Comparison of ENCODE assay signal across 1 cellular context in the genomic region with DNA sequence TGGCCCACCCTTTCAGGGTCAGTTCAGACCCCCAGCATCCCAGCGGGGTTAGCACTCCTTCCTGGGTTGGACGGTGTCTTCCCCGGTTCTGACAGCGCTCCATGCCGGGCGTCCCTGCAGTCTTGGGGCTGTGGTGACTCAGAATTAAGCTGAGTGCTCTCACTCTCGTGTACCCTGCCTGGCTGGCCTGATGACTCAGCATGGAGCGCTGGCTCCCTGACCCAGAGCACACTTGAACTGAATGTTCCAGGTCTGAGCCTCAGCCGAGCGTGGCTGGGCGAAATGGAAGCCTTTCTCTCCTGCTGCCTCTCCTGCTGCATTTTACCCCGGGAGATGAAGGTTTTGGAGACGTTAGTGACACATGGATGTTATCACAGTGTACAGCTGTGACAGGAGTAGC.
TF ChIP-seq lines count a peak whose summit lies in the region.

No MANE protein-coding gene starts in this region.

TF ChIP-seq in HepG2, 621 proteins besides CTCF, POLR2A, EP300 and RAD21 (continued from another document):
- TF ChIP-seq, protein P1, sequence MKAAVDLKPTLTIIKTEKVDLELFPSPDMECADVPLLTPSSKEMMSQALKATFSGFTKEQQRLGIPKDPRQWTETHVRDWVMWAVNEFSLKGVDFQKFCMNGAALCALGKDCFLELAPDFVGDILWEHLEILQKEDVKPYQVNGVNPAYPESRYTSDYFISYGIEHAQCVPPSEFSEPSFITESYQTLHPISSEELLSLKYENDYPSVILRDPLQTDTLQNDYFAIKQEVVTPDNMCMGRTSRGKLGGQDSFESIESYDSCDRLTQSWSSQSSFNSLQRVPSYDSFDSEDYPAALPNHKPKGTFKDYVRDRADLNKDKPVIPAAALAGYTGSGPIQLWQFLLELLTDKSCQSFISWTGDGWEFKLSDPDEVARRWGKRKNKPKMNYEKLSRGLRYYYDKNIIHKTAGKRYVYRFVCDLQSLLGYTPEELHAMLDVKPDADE (CRISPR knock-in tag; IDR thresholded peaks at IDR 0.05): no peak
- TF ChIP-seq RARA (CRISPR knock-in tag; IDR thresholded peaks at IDR 0.05) (peak; percentile 38), REPIN1 (CRISPR knock-in tag; IDR thresholded peaks at IDR 0.05; ENCODE audit: borderline replicate concordance, low read depth) (no peak), ZFX (CRISPR knock-in tag; IDR thresholded peaks at IDR 0.05; ENCODE audit: low read depth) (peak; percentile 19; the same call in 1 of the 2 replicates), ZBTB7A (CRISPR knock-in tag; IDR thresholded peaks at IDR 0.05) (no peak), MAFK (conservative IDR thresholded peaks at IDR 0.05 in 1 of 2, IDR thresholded peaks at IDR 0.05 in 1 of 2; ENCODE audit: low read length in 2 of 2) (peak; percentile 89 to 96), SAP130 (CRISPR knock-in tag; IDR thresholded peaks at IDR 0.05; ENCODE audit: low read depth) (peak; percentile 84), ISX (CRISPR knock-in tag; conservative IDR thresholded peaks at IDR 0.05) (no peak), KDM2A (CRISPR knock-in tag; IDR thresholded peaks at IDR 0.05; ENCODE audit: borderline replicate concordance, low read depth) (peak; percentile 54; the same call in 1 of the 2 replicates), NFE2 (CRISPR knock-in tag; IDR thresholded peaks at IDR 0.05) (peak; percentile 91), EHMT2 (IDR thresholded peaks at IDR 0.05; ENCODE audit: borderline replicate concordance, low read depth, low read length) (no peak), RXRA (CRISPR knock-in tag; IDR thresholded peaks at IDR 0.05) (peak; percentile 56; the same call in 1 of the 2 replicates), ZFP36L2 (CRISPR knock-in tag; IDR thresholded peaks at IDR 0.05) (no peak), MAFF (IDR thresholded peaks at IDR 0.05; ENCODE audit: low read depth, low read length) (peak; percentile 87), XRCC5 (optimal IDR thresholded peaks at IDR 0.05; ENCODE audit: low read length) (peak; percentile 49), DR1 (CRISPR knock-in tag; IDR thresholded peaks at IDR 0.05) (no peak), ZNF205 (CRISPR knock-in tag; IDR thresholded peaks at IDR 0.05) (0 out of 2 replicates have a peak, but pooled peaks have one; percentile 42), MAFG (CRISPR knock-in tag; IDR thresholded peaks at IDR 0.05) (peak; percentile 92), LCORL (IDR thresholded peaks at IDR 0.05) (no peak), LCORL (CRISPR knock-in tag; IDR thresholded peaks at IDR 0.05) (0 out of 2 replicates have a peak, but pooled peaks have one; percentile 21), MXI1 (IDR thresholded peaks at IDR 0.05; ENCODE audit: borderline replicate concordance, low read depth, low read length) (peak; percentile 57; the same call in 1 of the 3 replicates), JUND (CRISPR knock-in tag; IDR thresholded peaks at IDR 0.05) (peak; percentile 41; the same call in 1 of the 2 replicates), ERF (CRISPR knock-in tag; IDR thresholded peaks at IDR 0.05) (no peak), ZFY (CRISPR knock-in tag; IDR thresholded peaks at IDR 0.05) (0 out of 2 replicates have a peak, but pooled peaks have one; percentile 29), ZBTB38 (CRISPR knock-in tag; IDR thresholded peaks at IDR 0.05) (peak; percentile 89), JARID2 (CRISPR knock-in tag; IDR thresholded peaks at IDR 0.05; ENCODE audit: insufficient replicate concordance) (no peak), GLI4 (CRISPR knock-in tag; IDR thresholded peaks at IDR 0.05; ENCODE audit: borderline replicate concordance) (no peak), KMT2A (CRISPR knock-in tag; IDR thresholded peaks at IDR 0.05) (0 out of 2 replicates have a peak, but pooled peaks have one; percentile 40), BHLHE40 (IDR thresholded peaks at IDR 0.05; ENCODE audit: low read length) (0 out of 2 replicates have a peak, but pooled peaks have one; percentile 10), HDAC1 (CRISPR knock-in tag; IDR thresholded peaks at IDR 0.05) (peak; percentile 36; the same call in 1 of the 2 replicates)
- TF ChIP-seq, protein P2, sequence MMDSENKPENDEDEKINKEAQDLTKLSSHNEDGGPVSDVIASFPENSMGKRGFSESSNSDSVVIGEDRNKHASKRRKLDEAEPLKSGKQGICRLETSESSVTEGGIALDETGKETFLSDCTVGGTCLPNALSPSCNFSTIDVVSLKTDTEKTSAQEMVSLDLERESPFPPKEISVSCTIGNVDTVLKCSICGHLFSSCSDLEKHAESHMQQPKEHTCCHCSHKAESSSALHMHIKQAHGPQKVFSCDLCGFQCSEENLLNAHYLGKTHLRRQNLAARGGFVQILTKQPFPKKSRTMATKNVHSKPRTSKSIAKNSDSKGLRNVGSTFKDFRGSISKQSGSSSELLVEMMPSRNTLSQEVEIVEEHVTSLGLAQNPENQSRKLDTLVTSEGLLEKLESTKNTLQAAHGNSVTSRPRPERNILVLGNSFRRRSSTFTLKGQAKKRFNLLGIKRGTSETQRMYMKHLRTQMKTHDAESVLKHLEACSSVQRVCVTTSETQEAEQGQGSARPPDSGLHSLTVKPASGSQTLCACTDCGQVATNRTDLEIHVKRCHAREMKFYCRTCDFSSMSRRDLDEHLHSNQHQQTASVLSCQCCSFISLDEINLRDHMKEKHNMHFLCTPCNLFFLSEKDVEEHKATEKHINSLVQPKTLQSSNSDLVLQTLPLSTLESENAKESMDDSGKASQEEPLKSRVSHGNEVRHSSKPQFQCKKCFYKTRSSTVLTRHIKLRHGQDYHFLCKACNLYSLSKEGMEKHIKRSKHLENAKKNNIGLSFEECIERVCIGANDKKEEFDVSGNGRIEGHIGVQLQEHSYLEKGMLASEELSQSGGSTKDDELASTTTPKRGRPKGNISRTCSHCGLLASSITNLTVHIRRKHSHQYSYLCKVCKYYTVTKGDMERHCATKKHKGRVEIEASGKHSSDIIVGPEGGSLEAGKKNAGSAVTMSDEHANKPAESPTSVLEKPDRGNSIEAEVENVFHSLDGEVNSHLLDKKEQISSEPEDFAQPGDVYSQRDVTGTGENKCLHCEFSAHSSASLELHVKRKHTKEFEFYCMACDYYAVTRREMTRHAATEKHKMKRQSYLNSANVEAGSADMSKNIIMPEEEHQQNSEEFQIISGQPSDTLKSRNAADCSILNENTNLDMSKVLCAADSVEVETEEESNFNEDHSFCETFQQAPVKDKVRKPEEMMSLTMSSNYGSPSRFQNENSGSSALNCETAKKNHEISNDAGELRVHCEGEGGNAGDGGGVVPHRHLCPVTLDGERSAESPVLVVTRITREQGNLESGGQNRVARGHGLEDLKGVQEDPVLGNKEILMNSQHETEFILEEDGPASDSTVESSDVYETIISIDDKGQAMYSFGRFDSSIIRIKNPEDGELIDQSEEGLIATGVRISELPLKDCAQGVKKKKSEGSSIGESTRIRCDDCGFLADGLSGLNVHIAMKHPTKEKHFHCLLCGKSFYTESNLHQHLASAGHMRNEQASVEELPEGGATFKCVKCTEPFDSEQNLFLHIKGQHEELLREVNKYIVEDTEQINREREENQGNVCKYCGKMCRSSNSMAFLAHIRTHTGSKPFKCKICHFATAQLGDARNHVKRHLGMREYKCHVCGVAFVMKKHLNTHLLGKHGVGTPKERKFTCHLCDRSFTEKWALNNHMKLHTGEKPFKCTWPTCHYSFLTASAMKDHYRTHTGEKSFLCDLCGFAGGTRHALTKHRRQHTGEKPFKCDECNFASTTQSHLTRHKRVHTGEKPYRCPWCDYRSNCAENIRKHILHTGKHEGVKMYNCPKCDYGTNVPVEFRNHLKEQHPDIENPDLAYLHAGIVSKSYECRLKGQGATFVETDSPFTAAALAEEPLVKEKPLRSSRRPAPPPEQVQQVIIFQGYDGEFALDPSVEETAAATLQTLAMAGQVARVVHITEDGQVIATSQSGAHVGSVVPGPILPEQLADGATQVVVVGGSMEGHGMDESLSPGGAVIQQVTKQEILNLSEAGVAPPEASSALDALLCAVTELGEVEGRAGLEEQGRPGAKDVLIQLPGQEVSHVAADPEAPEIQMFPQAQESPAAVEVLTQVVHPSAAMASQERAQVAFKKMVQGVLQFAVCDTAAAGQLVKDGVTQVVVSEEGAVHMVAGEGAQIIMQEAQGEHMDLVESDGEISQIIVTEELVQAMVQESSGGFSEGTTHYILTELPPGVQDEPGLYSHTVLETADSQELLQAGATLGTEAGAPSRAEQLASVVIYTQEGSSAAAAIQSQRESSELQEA (CRISPR knock-in tag; IDR thresholded peaks at IDR 0.05; ENCODE audit: not compliant biosample characterization): peak; percentile 41
- TF ChIP-seq, protein P3, sequence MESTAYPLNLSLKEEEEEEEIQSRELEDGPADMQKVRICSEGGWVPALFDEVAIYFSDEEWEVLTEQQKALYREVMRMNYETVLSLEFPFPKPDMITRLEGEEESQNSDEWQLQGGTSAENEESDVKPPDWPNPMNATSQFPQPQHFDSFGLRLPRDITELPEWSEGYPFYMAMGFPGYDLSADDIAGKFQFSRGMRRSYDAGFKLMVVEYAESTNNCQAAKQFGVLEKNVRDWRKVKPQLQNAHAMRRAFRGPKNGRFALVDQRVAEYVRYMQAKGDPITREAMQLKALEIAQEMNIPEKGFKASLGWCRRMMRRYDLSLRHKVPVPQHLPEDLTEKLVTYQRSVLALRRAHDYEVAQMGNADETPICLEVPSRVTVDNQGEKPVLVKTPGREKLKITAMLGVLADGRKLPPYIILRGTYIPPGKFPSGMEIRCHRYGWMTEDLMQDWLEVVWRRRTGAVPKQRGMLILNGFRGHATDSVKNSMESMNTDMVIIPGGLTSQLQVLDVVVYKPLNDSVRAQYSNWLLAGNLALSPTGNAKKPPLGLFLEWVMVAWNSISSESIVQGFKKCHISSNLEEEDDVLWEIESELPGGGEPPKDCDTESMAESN (CRISPR knock-in tag; conservative IDR thresholded peaks at IDR 0.05): no peak
- TF ChIP-seq, protein P4, sequence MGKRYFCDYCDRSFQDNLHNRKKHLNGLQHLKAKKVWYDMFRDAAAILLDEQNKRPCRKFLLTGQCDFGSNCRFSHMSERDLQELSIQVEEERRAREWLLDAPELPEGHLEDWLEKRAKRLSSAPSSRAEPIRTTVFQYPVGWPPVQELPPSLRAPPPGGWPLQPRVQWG (CRISPR knock-in tag; IDR thresholded peaks at IDR 0.05; ENCODE audit: borderline replicate concordance, low read depth): no peak
- TF ChIP-seq, protein P5, sequence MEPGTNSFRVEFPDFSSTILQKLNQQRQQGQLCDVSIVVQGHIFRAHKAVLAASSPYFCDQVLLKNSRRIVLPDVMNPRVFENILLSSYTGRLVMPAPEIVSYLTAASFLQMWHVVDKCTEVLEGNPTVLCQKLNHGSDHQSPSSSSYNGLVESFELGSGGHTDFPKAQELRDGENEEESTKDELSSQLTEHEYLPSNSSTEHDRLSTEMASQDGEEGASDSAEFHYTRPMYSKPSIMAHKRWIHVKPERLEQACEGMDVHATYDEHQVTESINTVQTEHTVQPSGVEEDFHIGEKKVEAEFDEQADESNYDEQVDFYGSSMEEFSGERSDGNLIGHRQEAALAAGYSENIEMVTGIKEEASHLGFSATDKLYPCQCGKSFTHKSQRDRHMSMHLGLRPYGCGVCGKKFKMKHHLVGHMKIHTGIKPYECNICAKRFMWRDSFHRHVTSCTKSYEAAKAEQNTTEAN (CRISPR knock-in tag; conservative IDR thresholded peaks at IDR 0.05): peak; percentile 61; the same call in 1 of the 2 replicates
- TF ChIP-seq, protein P6, sequence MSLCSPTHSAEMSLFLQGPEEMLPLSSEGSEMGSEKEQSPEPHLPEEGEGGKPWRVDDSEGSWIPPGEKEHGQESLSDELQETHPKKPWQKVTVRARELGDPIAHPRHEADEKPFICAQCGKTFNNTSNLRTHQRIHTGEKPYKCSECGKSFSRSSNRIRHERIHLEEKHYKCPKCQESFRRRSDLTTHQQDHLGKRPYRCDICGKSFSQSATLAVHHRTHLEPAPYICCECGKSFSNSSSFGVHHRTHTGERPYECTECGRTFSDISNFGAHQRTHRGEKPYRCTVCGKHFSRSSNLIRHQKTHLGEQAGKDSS (CRISPR knock-in tag; IDR thresholded peaks at IDR 0.05; ENCODE audit: borderline replicate concordance, low read depth): peak; percentile 44; the same call in 1 of the 2 replicates
- TF ChIP-seq, protein P7, sequence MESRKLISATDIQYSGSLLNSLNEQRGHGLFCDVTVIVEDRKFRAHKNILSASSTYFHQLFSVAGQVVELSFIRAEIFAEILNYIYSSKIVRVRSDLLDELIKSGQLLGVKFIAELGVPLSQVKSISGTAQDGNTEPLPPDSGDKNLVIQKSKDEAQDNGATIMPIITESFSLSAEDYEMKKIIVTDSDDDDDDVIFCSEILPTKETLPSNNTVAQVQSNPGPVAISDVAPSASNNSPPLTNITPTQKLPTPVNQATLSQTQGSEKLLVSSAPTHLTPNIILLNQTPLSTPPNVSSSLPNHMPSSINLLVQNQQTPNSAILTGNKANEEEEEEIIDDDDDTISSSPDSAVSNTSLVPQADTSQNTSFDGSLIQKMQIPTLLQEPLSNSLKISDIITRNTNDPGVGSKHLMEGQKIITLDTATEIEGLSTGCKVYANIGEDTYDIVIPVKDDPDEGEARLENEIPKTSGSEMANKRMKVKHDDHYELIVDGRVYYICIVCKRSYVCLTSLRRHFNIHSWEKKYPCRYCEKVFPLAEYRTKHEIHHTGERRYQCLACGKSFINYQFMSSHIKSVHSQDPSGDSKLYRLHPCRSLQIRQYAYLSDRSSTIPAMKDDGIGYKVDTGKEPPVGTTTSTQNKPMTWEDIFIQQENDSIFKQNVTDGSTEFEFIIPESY (CRISPR knock-in tag; IDR thresholded peaks at IDR 0.05): peak; percentile 71
- TF ChIP-seq, protein P8, sequence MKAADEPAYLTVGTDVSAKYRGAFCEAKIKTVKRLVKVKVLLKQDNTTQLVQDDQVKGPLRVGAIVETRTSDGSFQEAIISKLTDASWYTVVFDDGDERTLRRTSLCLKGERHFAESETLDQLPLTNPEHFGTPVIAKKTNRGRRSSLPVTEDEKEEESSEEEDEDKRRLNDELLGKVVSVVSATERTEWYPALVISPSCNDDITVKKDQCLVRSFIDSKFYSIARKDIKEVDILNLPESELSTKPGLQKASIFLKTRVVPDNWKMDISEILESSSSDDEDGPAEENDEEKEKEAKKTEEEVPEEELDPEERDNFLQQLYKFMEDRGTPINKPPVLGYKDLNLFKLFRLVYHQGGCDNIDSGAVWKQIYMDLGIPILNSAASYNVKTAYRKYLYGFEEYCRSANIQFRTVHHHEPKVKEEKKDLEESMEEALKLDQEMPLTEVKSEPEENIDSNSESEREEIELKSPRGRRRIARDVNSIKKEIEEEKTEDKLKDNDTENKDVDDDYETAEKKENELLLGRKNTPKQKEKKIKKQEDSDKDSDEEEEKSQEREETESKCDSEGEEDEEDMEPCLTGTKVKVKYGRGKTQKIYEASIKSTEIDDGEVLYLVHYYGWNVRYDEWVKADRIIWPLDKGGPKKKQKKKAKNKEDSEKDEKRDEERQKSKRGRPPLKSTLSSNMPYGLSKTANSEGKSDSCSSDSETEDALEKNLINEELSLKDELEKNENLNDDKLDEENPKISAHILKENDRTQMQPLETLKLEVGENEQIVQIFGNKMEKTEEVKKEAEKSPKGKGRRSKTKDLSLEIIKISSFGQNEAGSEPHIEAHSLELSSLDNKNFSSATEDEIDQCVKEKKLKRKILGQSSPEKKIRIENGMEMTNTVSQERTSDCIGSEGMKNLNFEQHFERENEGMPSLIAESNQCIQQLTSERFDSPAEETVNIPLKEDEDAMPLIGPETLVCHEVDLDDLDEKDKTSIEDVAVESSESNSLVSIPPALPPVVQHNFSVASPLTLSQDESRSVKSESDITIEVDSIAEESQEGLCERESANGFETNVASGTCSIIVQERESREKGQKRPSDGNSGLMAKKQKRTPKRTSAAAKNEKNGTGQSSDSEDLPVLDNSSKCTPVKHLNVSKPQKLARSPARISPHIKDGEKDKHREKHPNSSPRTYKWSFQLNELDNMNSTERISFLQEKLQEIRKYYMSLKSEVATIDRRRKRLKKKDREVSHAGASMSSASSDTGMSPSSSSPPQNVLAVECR (CRISPR knock-in tag; IDR thresholded peaks at IDR 0.05; ENCODE audit: borderline replicate concordance): peak; percentile 22; the same call in 1 of the 2 replicates
TF ChIP-seq in HepG2: peak in this region for 30.
